In the genomic region with DNA sequence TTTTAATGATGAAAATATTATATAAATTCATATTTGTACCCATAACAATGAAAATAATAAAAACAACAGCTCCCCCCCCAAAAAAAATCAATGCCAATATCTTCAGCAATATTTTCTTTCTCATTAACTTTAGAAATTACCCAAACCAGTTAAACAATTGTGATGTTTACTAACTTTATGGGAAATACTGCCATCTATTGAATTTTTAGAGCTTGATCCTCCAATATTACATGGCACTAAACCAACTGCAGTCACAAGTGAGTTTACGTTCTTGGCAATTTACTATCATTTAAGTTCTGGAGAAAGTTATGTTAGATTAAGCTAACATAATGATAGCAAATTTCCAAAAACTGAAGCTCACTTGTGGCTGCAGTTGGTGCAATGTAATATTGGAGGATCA, we compare ENCODE assay signal across 12 cellular contexts.
DNase-seq lines count a peak whose midpoint lies in the region; ATAC-seq, FAIRE-seq and TF ChIP-seq lines count a peak whose summit lies in the region.
"Had no signal": no experiment of that assay in that cellular context is flagged by ENCODE, and none has a peak within 500 bp of the region (broad histone marks: within the 10 kb centered on the region; RNA-seq: fewer than 3 reads in every experiment).

No MANE protein-coding gene starts in this region.

- H4K20me1 ChIP-seq in Karpas-422 (ENCODE audit: insufficient read depth, low read depth, low read length), result no peaks in the 10 kb centered on the region

- no peaks in the 10 kb centered on the region for H3K79me2 ChIP-seq in Karpas-422 (ENCODE audit: low read length)

- H3K4me3 ChIP-seq in Karpas-422 (ENCODE audit: low read length), result no peak overlapping the region
- H3K4me3 ChIP-seq: psoas muscle had no signal

- DNase-seq in COLO829 (ENCODE audit: low spot score) (peak; percentile 2), Karpas-422 (peak; percentile 42), RPMI7951 (ENCODE audit: low read depth) (peak; percentile 16), glomerular endothelial cell (ENCODE audit: extremely low read depth, low read depth, low spot score) (peak; percentile 5), posterior cingulate gyrus (no peak), GM12892 (ENCODE audit: insufficient read length) (no peak)
- DNase-seq in stimulated activated CD4-positive, alpha-beta T cell treated with anti-CD3 and anti-CD28 coated beads, Interleukin-1b, Interleukin-23, amount 100 ng/mL, for 48 hours, result no peak
- DNase-seq: activated CD4-positive, alpha-beta T cell treated with anti-CD3 and anti-CD28 coated beads, Interleukin-2, amount 50 U/mL, for 4 hours; NCI-H187; psoas muscle had no signal

- no peak overlapping the region for H3K27ac ChIP-seq in Karpas-422 (ENCODE audit: low read length)
- H3K27ac ChIP-seq: psoas muscle had no signal

- TF ChIP-seq POLR2A in GM12892 (IDR thresholded peaks at IDR 0.05; ENCODE audit: low read depth, low read length), result no peak

- H3K9me3 ChIP-seq in Karpas-422 (ENCODE audit: low read length), result no peaks in the 10 kb centered on the region
- H3K9me3 ChIP-seq: psoas muscle had no signal

- no peak for FAIRE-seq in GM12892 (lab: Jason Lieb, UNC)
- FAIRE-seq: GM19239 had no signal

- no peaks in the 10 kb centered on the region for H3K27me3 ChIP-seq in Karpas-422 (ENCODE audit: low read length)

- H3K4me2 ChIP-seq in Karpas-422 (ENCODE audit: low read depth, low read length, poor library complexity, severe bottlenecking), result no peak overlapping the region

- intact Hi-C loops in posterior cingulate gyrus (cut with DNase I), result loop anchor here (5.0 kb wide), 1 partner anchor 1146 kb away; no protein-coding TSS in a partner anchor

- ATAC-seq in HG02870 (IDR thresholded peaks at IDR 0.05; ENCODE audit: unreplicated experiment), result no peak
- ATAC-seq: psoas muscle had no signal

- no peaks in the 10 kb centered on the region for H3K9me2 ChIP-seq in Karpas-422 (replicated peaks; ENCODE audit: insufficient read depth, low read length)

- H3K4me1 ChIP-seq in Karpas-422 (ENCODE audit: low read length), result no peaks in the 10 kb centered on the region
- H3K4me1 ChIP-seq: psoas muscle had no signal

- no peak overlapping the region for H3K9ac ChIP-seq in Karpas-422 (ENCODE audit: low read length)

- H3K36me3 ChIP-seq in Karpas-422 (ENCODE audit: insufficient read depth, low read length), result no peaks in the 10 kb centered on the region

- no peak overlapping the region for H2AFZ ChIP-seq in Karpas-422 (ENCODE audit: low read length)

Comparison
In these comparisons a context has a peak if more than half of its experiments do, and no peak if none do; other contexts are left out.
1. DNase-seq: peak in COLO829 (single experiment), Karpas-422 (single experiment), RPMI7951 (single experiment) and glomerular endothelial cell (single experiment); none in posterior cingulate gyrus (0 of 10), stimulated activated CD4-positive, alpha-beta T cell treated with anti-CD3 and anti-CD28 coated beads, Interleukin-1b, Interleukin-23, amount 100 ng/mL, for 48 hours (single experiment) and GM12892 (single experiment).